8 cellular contexts compared by ENCODE assay signal in the genomic region with DNA sequence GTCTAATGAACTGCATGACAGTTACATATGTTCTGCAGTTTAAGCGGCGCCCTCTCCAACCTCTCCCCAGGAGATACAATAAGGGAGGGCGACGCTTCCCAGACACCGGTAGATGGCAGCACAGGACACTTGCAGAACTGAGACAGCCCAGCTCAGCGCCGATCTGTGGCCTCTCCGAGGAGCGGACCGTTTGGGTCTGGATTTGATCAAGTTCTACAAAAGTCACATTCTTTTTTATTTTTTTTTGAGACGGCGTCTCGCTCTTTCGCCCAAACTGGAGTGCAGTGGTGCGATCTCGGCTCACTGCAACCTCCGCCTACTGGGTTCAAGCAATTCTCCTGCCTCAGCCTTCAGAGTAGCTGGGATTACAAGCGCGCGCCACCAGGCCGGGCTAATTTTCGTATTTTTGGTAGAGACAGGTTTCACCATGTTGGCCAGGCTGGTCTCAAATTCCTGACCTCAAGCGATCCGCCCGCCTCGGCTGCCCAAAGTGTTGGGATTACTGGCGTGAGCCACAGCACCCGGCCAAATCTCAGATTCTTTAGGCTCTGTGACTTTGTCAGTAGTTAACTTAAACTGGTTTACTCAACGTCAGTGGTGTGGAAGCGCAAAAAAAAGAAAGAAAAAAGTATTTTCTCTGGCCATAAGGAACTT. TPM values are rescaled to one million over a fixed set of nuclear protein-coding genes. Genes with fewer than 3 reads are reported as not detected.
DNase-seq lines count a peak whose midpoint lies in the region; ATAC-seq and TF ChIP-seq lines count a peak whose summit lies in the region.

No MANE protein-coding gene starts in this region.

- H3K36me3 ChIP-seq in right lobe of liver = no peaks in the 10 kb centered on the region

- H3K27ac ChIP-seq in right lobe of liver = peak overlapping the region; percentile 43 to 85 (median 73)

- intact Hi-C loops in right lobe of liver (cut with DNase I) = loop anchor here (5.0 to 10.0 kb wide), 2 partner anchors 140 to 148 kb away; no protein-coding TSS in a partner anchor

- no peaks in the 10 kb centered on the region for H3K9me3 ChIP-seq in right lobe of liver

- TF ChIP-seq POLR2A in right lobe of liver (IDR thresholded peaks at IDR 0.05) = no peak

- H3K4me1 ChIP-seq in right lobe of liver = peaks cover 0 to 25% (median 8%) of the 10 kb centered on the region in 4 donors

- WGBS in right lobe of liver (ENCODE audit: insufficient coverage, low coverage, low lambda C conversion rate, missing lambda C conversion rate) = 13% methylated on average over 25 of the region's 30 CpGs

- DNase-seq in Ammon's horn (ENCODE audit: low spot score) = peak; percentile 98
- DNase-seq in NCI-H526 (lab: John Stamatoyannopoulos, UW) = peak; percentile 81 to 96
- DNase-seq in activated CD4-positive, alpha-beta T cell treated with anti-CD3 and anti-CD28 coated beads, Interleukin-2, amount 50 U/mL, for 1 hour = peak; percentile 85
- DNase-seq in dermis microvascular lymphatic vessel endothelial cell (ENCODE audit: low read depth in 2 of 2) = peak; percentile 80 to 93
- DNase-seq in right lobe of liver = peak; percentile 91 to 94 (median 92)
- peak; percentile 93 for DNase-seq in stimulated activated CD4-positive, alpha-beta T cell treated with anti-CD3 and anti-CD28 coated beads, Interleukin-4, amount 100 ng/mL, for 24 hours

- H3K4me3 ChIP-seq in right lobe of liver = peak overlapping the region; percentile 47 to 64 (median 60)

- peak; percentile 90 to 98 (median 96) for TF ChIP-seq CTCF in right lobe of liver (IDR thresholded peaks at IDR 0.05)

- peak; percentile 40 for ATAC-seq in GM19043 (IDR thresholded peaks at IDR 0.05; ENCODE audit: low read depth, unreplicated experiment)
- ATAC-seq in HG03460 (IDR thresholded peaks at IDR 0.05; ENCODE audit: unreplicated experiment) = peak; percentile 35
- peak; percentile 72 to 78 (median 74) for ATAC-seq in right lobe of liver

- H3K27me3 ChIP-seq in right lobe of liver = no peaks in the 10 kb centered on the region

RNA-seq across cellular contexts. Expression of gene ATOSB, which starts 1.4 kb away (rescaled TPM):
- total RNA-seq in dermis microvascular lymphatic vessel endothelial cell = 6.0 and 8.3 TPM in 2 replicates
- 1 to 10 TPM; 3.7 to 6.9 (median 5.8) TPM for total RNA-seq in right lobe of liver

RNA-seq across cellular contexts. Expression of gene STOML2, which starts 14.1 kb away (rescaled TPM):
- 199 and 234 TPM in 2 replicates for total RNA-seq in dermis microvascular lymphatic vessel endothelial cell
- 100 to 1,000 TPM in 1 of 6 experiments, 10 to 100 TPM in 5; 59.8 to 102 (median 69.3) TPM for total RNA-seq in right lobe of liver

RNA-seq across cellular contexts. Expression of gene PIGO, which starts 20.6 kb away (rescaled TPM):
- total RNA-seq in dermis microvascular lymphatic vessel endothelial cell (7.4 and 9.5 TPM in 2 replicates), right lobe of liver (10 to 100 TPM; 11.5 to 18.0 (median 15.6) TPM)

RNA-seq across cellular contexts. Expression of gene FANCG, which starts 37.3 kb away (rescaled TPM):
- 13.9 and 19.3 TPM in 2 replicates for total RNA-seq in dermis microvascular lymphatic vessel endothelial cell
- 1 to 10 TPM; 2.9 to 7.1 (median 4.2) TPM for total RNA-seq in right lobe of liver

RNA-seq across cellular contexts. Expression of gene VCP, which starts 44.6 kb away (rescaled TPM):
- 509 and 563 TPM in 2 replicates for total RNA-seq in dermis microvascular lymphatic vessel endothelial cell
- 100 to 1,000 TPM; 108 to 159 (median 138) TPM for total RNA-seq in right lobe of liver

Comparison
In these comparisons a context has a peak if more than half of its experiments do, and no peak if none do; other contexts are left out.
1. Peak in every context shown above with its lines: DNase-seq, ATAC-seq, H3K4me3 ChIP-seq and H3K27ac ChIP-seq.